Comparison of ENCODE assay signal across 8 cellular contexts in genomic region chr16:22353188-22353919, GRCh38. TPM values are rescaled to one million over a fixed set of nuclear protein-coding genes. Genes with fewer than 3 reads are reported as not detected.
A peak's percentile ranks its signal among the peaks of the same experiment; 100 is the strongest.
DNase-seq lines count a peak whose midpoint lies in the region; ATAC-seq, FAIRE-seq and TF ChIP-seq lines count a peak whose summit lies in the region.

No MANE protein-coding gene starts in this region.

- DNase-seq in GM13977 (ENCODE audit: low spot score) (peak; percentile 27), PC-3 (peak; percentile 55), endothelial cell of umbilical vein (ENCODE audit: low read depth, low spot score) (peak; percentile 28), G401 (ENCODE audit: low spot score) (no peak), nucleus accumbens (lab: John Stamatoyannopoulos, UW) (no peak)
- no peak for DNase-seq in stimulated activated CD4-positive, alpha-beta T cell treated with anti-CD3 and anti-CD28 coated beads, Interleukin-2, amount 100 ng/mL, for 48 hours
- DNase-seq in stimulated activated naive CD4-positive, alpha-beta T cell treated with Interleukin-2 at 50 U/mL for 16 hours (lab: John Stamatoyannopoulos, UW): no peak

- H3K4me2 ChIP-seq in PC-3 (ENCODE audit: low read length) (0 out of 2 replicates have a peak overlapping the region, but pooled peaks have one; percentile 11), endothelial cell of umbilical vein (ENCODE audit: insufficient read depth, low read length) (no peak overlapping the region)

- no peak for TF ChIP-seq POLR2A in endothelial cell of umbilical vein (IDR thresholded peaks at IDR 0.05; ENCODE audit: low read depth, low read length)

- in situ Hi-C loops in GM13977 (cut with MboI; ENCODE audit: low pct_unique_long_range_greater_than_20kb, low sequenced_read_pairs, unreplicated experiment) (no loop called here), G401 (cut with HindIII; ENCODE audit: low sequenced_read_pairs) (no loop called here)

- no peak overlapping the region for H3K9ac ChIP-seq in PC-3 (ENCODE audit: low read length)
- no peak overlapping the region for H3K9ac ChIP-seq in endothelial cell of umbilical vein (replicated peaks; ENCODE audit: extremely low read depth, insufficient read depth, low read length)
- H3K9ac ChIP-seq in rectal smooth muscle tissue (ENCODE audit: low read length): no peak overlapping the region

- POLR2A ChIA-PET in PC-3 (lab: Charles Lee; ENCODE audit: unreplicated experiment): no interaction called here
- POLR2A ChIA-PET in endothelial cell of umbilical vein (lab: Charles Lee): interaction anchor here (0.8 kb wide), 1 partner anchor 83 kb away, joined by 8 read pairs; no protein-coding TSS in a partner anchor

- CTCF ChIA-PET in PC-3 (lab: Charles Lee): no interaction called here
- CTCF ChIA-PET in endothelial cell of umbilical vein (lab: Charles Lee): interaction anchor here (1.0 to 2.8 kb wide), 7 partner anchors 9 to 50 kb away, joined by 3 to 13 read pairs (median 3); no protein-coding TSS in a partner anchor

- peak; percentile 54 for FAIRE-seq in endothelial cell of umbilical vein (lab: Jason Lieb, UNC)

- no peaks in the 10 kb centered on the region for H3K9me2 ChIP-seq in PC-3 (replicated peaks; ENCODE audit: low read length)

- peaks cover 21% of the 10 kb centered on the region for H3K36me3 ChIP-seq in PC-3 (ENCODE audit: low read depth, low read length)
- H3K36me3 ChIP-seq in endothelial cell of umbilical vein (ENCODE audit: control insufficient read depth in 2 of 2, extremely low read depth in 1 of 2, insufficient read depth in 2 of 2, low read length in 2 of 2): peaks cover 13 to 14% of the 10 kb centered on the region in 2 experiments
- H3K36me3 ChIP-seq in rectal smooth muscle tissue (ENCODE audit: control insufficient read depth, insufficient read depth, low read length): peaks cover 11% of the 10 kb centered on the region

- BruUV-seq in PC-3 (replicated peaks; lab: Mats Ljungman, UMichigan) (no TSS peak), endothelial cell of umbilical vein (replicated peaks; lab: Mats Ljungman, UMichigan) (no TSS peak)

- H3K27ac ChIP-seq in PC-3 (ENCODE audit: low read length) (no peak overlapping the region), endothelial cell of umbilical vein (ENCODE audit: insufficient read depth, low read depth, low read length) (no peak overlapping the region), rectal smooth muscle tissue (ENCODE audit: low read depth, low read length) (peak overlapping the region; percentile 73)

- peaks cover 4% of the 10 kb centered on the region; the same call in 1 of the 2 replicates for H4K20me1 ChIP-seq in PC-3 (ENCODE audit: low read length)
- H4K20me1 ChIP-seq in endothelial cell of umbilical vein (replicated peaks; ENCODE audit: control insufficient read depth, extremely low read depth, insufficient read depth, low read length): no peaks in the 10 kb centered on the region

- TF ChIP-seq CTCF in GM13977 (IDR thresholded peaks at IDR 0.05; ENCODE audit: extremely low read depth, insufficient read depth, missing control alignments) (no peak), PC-3 (conservative IDR thresholded peaks at IDR 0.05; ENCODE audit: low read depth, low read length) (no peak), endothelial cell of umbilical vein (IDR thresholded peaks at IDR 0.05; ENCODE audit: extremely low read depth in 1 of 2, insufficient read depth in 1 of 2, low read depth in 1 of 2, low read length in 2 of 2) (no peak)

- intact Hi-C loops in PC-3 (cut with micrococcal nuclease) (no loop called here), endothelial cell of umbilical vein (cut with micrococcal nuclease) (no loop called here)

- H3K9me3 ChIP-seq in PC-3 (ENCODE audit: low read length) (no peaks in the 10 kb centered on the region), endothelial cell of umbilical vein (replicated peaks; ENCODE audit: control insufficient read depth, insufficient read depth, low read length) (no peaks in the 10 kb centered on the region)

- peaks cover 15% of the 10 kb centered on the region for H3K79me2 ChIP-seq in PC-3 (ENCODE audit: low read length)
- H3K79me2 ChIP-seq in endothelial cell of umbilical vein (ENCODE audit: control insufficient read depth, insufficient read depth, low read length): peaks cover 65% of the 10 kb centered on the region

- H3K4me1 ChIP-seq in PC-3 (ENCODE audit: insufficient read depth, low read length): peaks cover 25% of the 10 kb centered on the region
- H3K4me1 ChIP-seq in endothelial cell of umbilical vein (ENCODE audit: control insufficient read depth, extremely low read depth, insufficient read depth, low read length): peaks cover 9% of the 10 kb centered on the region
- peaks cover 9% of the 10 kb centered on the region for H3K4me1 ChIP-seq in rectal smooth muscle tissue (ENCODE audit: control insufficient read depth, insufficient read depth, low read length)

- H3K4me3 ChIP-seq in PC-3 (ENCODE audit: low read length): no peak overlapping the region
- H3K4me3 ChIP-seq in endothelial cell of umbilical vein (replicated peaks in 1 of 3; ENCODE audit: insufficient read depth in 1 of 3, low read depth in 1 of 3, low read length in 3 of 3): no peak overlapping the region
- H3K4me3 ChIP-seq in rectal smooth muscle tissue (ENCODE audit: low read length): no peak overlapping the region

- dilution Hi-C loops in endothelial cell of umbilical vein (cut with MboI; ENCODE audit: extremely low pct_ligation_motif_present, low sequenced_read_pairs): no loop called here

- ATAC-seq in PC-3: peak; percentile 69

- no peaks in the 10 kb centered on the region for H3K9me1 ChIP-seq in endothelial cell of umbilical vein (replicated peaks; ENCODE audit: control insufficient read depth, extremely low read depth, insufficient read depth, low read length)

- no peaks in the 10 kb centered on the region for H3K27me3 ChIP-seq in PC-3 (ENCODE audit: low read length)
- H3K27me3 ChIP-seq in endothelial cell of umbilical vein (ENCODE audit: control insufficient read depth in 2 of 2, insufficient read depth in 2 of 2, low read length in 2 of 2): no peaks in the 10 kb centered on the region
- H3K27me3 ChIP-seq in rectal smooth muscle tissue (ENCODE audit: control insufficient read depth, insufficient read depth, low read length): no peaks in the 10 kb centered on the region

- H3F3A ChIP-seq in PC-3 (ENCODE audit: low read length, unreplicated experiment): no peaks in the 10 kb centered on the region

- H2AFZ ChIP-seq in PC-3 (ENCODE audit: low read length) (no peak overlapping the region), endothelial cell of umbilical vein (ENCODE audit: low read depth, low read length) (no peak overlapping the region)

TF ChIP-seq in endothelial cell of umbilical vein, 7 proteins besides CTCF, POLR2A, EP300 and RAD21:
- peak; percentile 76 for TF ChIP-seq FOS (IDR thresholded peaks at IDR 0.05; ENCODE audit: borderline replicate concordance, insufficient read depth, low read length)
- no peak for TF ChIP-seq GATA2 (IDR thresholded peaks at IDR 0.05; ENCODE audit: insufficient read depth, insufficient read length, low read depth, low read length)
TF ChIP-seq in endothelial cell of umbilical vein: peak in this region for 1.

RNA-seq across cellular contexts. Expression of gene CDR2, which starts 21.1 kb away (rescaled TPM):
- total RNA-seq in PC-3 (2014; rRNA removed) (14.1 and 14.7 TPM in 2 replicates), endothelial cell of umbilical vein (58.9 and 61.9 TPM in 2 replicates)
- polyA plus RNA-seq in endothelial cell of umbilical vein: 29.7 and 35.3 TPM in 2 replicates
- polyA plus RNA-seq in endothelial cell of umbilical vein (2011; cell fraction: cytosol; rRNA removed): 48.8 and 51.7 TPM in 2 replicates
- polyA plus RNA-seq in endothelial cell of umbilical vein (2011; cell fraction: nucleus; rRNA removed): 43.0 and 46.3 TPM in 2 replicates
- polyA plus RNA-seq in endothelial cell of umbilical vein (2012): 39.2 and 43.2 TPM in 2 replicates
- 42.5 and 44.7 TPM in 2 replicates for polyA minus RNA-seq in endothelial cell of umbilical vein
- polyA minus RNA-seq in endothelial cell of umbilical vein (2011; cell fraction: cytosol; rRNA and poly(A)+ RNA removed): 8.6 TPM
- 19.7 and 22.6 TPM in 2 replicates for polyA minus RNA-seq in endothelial cell of umbilical vein (2011; cell fraction: nucleus; rRNA and poly(A)+ RNA removed)
- total RNA-seq in G401 (2014; rRNA removed; shearing (Covaris generic)): 22.6 and 33.2 TPM in 2 replicates

RNA-seq across cellular contexts. Expression of gene POLR3E, which starts 56.1 kb away (rescaled TPM):
- 48.8 and 57.1 TPM in 2 replicates for total RNA-seq in PC-3 (2014; rRNA removed)
- 42.8 and 48.3 TPM in 2 replicates for total RNA-seq in endothelial cell of umbilical vein
- 55.5 and 62.2 TPM in 2 replicates for polyA plus RNA-seq in endothelial cell of umbilical vein
- 45.9 and 49.5 TPM in 2 replicates for polyA plus RNA-seq in endothelial cell of umbilical vein (2011; cell fraction: cytosol; rRNA removed)
- polyA plus RNA-seq in endothelial cell of umbilical vein (2011; cell fraction: nucleus; rRNA removed): 151 and 155 TPM in 2 replicates
- polyA plus RNA-seq in endothelial cell of umbilical vein (2012): 35.6 and 41.6 TPM in 2 replicates
- 187 and 194 TPM in 2 replicates for polyA minus RNA-seq in endothelial cell of umbilical vein
- polyA minus RNA-seq in endothelial cell of umbilical vein (2011; cell fraction: cytosol; rRNA and poly(A)+ RNA removed): 69.0 TPM
- polyA minus RNA-seq in endothelial cell of umbilical vein (2011; cell fraction: nucleus; rRNA and poly(A)+ RNA removed): 91.5 and 112 TPM in 2 replicates
- total RNA-seq in G401 (2014; rRNA removed; shearing (Covaris generic)): 37.7 and 54.2 TPM in 2 replicates

Comparison
In these comparisons a context has a peak if more than half of its experiments do, and no peak if none do; other contexts are left out.
1. DNase-seq: peak in GM13977 (single experiment), PC-3 (single experiment) and endothelial cell of umbilical vein (single experiment); none in G401 (single experiment), stimulated activated CD4-positive, alpha-beta T cell treated with anti-CD3 and anti-CD28 coated beads, Interleukin-2, amount 100 ng/mL, for 48 hours (0 of 2), stimulated activated naive CD4-positive, alpha-beta T cell treated with Interleukin-2 at 50 U/mL for 16 hours (single experiment) and nucleus accumbens (0 of 56).